ENCODE assay signal across 9 cellular contexts in the genomic region with DNA sequence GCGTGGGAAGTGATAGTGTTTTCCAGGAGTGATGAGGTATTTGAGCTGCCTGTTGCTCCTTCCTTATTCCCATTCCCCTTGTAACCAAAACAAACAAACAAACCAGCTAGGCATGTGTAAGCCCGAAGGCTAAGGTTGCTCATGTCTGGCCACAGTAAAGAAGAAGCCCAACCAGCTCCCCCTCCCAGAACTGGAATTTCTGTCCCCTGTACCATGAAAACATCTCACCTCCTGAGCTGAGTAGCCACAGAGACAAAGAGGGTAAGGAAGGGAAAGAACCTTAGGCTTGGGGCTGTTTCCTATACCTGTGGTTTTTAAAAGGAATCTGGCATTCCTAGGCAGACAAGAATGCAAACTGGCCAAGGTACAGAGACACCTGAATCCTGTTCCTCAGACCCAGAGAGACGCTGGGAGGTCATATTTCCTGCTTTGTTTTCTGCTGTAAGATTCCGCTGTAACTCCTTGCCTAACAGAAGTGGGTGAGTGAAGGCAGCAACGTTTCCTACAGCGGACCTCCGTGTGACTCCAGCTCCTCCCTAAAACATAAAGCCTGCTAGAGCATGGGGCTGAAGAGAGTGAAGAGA. TPM values are rescaled to one million over a fixed set of nuclear protein-coding genes. Genes with fewer than 3 reads are reported as not detected.
A peak's percentile ranks its signal among the peaks of the same experiment; 100 is the strongest.
DNase-seq lines count a peak whose midpoint lies in the region; ATAC-seq and TF ChIP-seq lines count a peak whose summit lies in the region.
"Had no signal": no experiment of that assay in that cellular context is flagged by ENCODE, and none has a peak within 500 bp of the region (broad histone marks: within the 10 kb centered on the region; RNA-seq: fewer than 3 reads in every experiment).

No MANE protein-coding gene starts in this region.

- H2BK15ac ChIP-seq in mesenchymal stem cell (ENCODE audit: low read depth, poor library complexity, severe bottlenecking) = no peak overlapping the region

- peak overlapping the region; percentile 21 for H3K9ac ChIP-seq in mesenchymal stem cell (ENCODE audit: low read length)

- no peak overlapping the region for H4K8ac ChIP-seq in mesenchymal stem cell (ENCODE audit: low read length)

- H2BK5ac ChIP-seq in mesenchymal stem cell (ENCODE audit: low read depth, low read length, poor library complexity, severe bottlenecking) = no peak overlapping the region

- peaks cover 53% of the 10 kb centered on the region for H3K4me1 Mint-ChIP-seq in type B pancreatic cell (ENCODE audit: unreplicated experiment)

- no peak overlapping the region for H4K91ac ChIP-seq in mesenchymal stem cell (ENCODE audit: low read length)

- H3K36me3 Mint-ChIP-seq in type B pancreatic cell = no peaks in the 10 kb centered on the region

- H3K4me3 ChIP-seq in choroid plexus epithelial cell (ENCODE audit: low read depth, low read length) = no peak overlapping the region
- H3K4me3 ChIP-seq in mesenchymal stem cell (ENCODE audit: insufficient read depth in 1 of 2, low read depth in 1 of 2, low read length in 2 of 2) = no peak overlapping the region
- H3K4me3 ChIP-seq: MG63 had no signal

- H3K18ac ChIP-seq in mesenchymal stem cell (ENCODE audit: low read depth in 1 of 2, low read length in 2 of 2) = peak overlapping the region in 1 of 2 experiments; percentile 42

- peak overlapping the region; percentile 97 for H3K27ac Mint-ChIP-seq in type B pancreatic cell

- H3K4me2 ChIP-seq in mesenchymal stem cell (ENCODE audit: low read length, poor library complexity, severe bottlenecking) = peak overlapping the region; percentile 47

- no peak overlapping the region for H2BK120ac ChIP-seq in mesenchymal stem cell (ENCODE audit: low read depth, low read length)

- TF ChIP-seq CTCF in choroid plexus epithelial cell (conservative IDR thresholded peaks at IDR 0.05; ENCODE audit: low read depth, low read length) (no peak), type B pancreatic cell (conservative IDR thresholded peaks at IDR 0.05) (no peak)

- H3K9me3 ChIP-seq in mesenchymal stem cell (ENCODE audit: control insufficient read depth, low read length) = no peaks in the 10 kb centered on the region
- H3K9me3 ChIP-seq: MG63 had no signal

- no peak overlapping the region for H2AK5ac ChIP-seq in mesenchymal stem cell (ENCODE audit: low read length, severe bottlenecking)

- H3K27me3 ChIP-seq in mesenchymal stem cell (ENCODE audit: control insufficient read depth in 1 of 2, insufficient read depth in 1 of 2, low read length in 2 of 2) = peaks cover 3 to 52% of the 10 kb centered on the region in 2 experiments
- H3K27me3 ChIP-seq: MG63 had no signal

- H3K36me3 ChIP-seq in mesenchymal stem cell (ENCODE audit: control insufficient read depth in 1 of 2, insufficient read depth in 2 of 2, low read depth in 1 of 2, low read length in 2 of 2) = no peaks in the 10 kb centered on the region
- H3K36me3 ChIP-seq: MG63 had no signal

- no peak overlapping the region for H3K27ac ChIP-seq in mesenchymal stem cell (ENCODE audit: low read length, poor library complexity, severe bottlenecking)

- no peaks in the 10 kb centered on the region for H3K9me3 Mint-ChIP-seq in type B pancreatic cell

- 14% methylated on average over 3 of the region's 7 CpGs for WGBS in mesenchymal stem cell

- peak overlapping the region; percentile 71 for H3K4me3 Mint-ChIP-seq in type B pancreatic cell

- peak overlapping the region in 1 of 2 experiments; percentile 34 for H3K4ac ChIP-seq in mesenchymal stem cell (ENCODE audit: low read depth in 1 of 2, low read length in 2 of 2)

- peak overlapping the region in 1 of 2 experiments; percentile 10 for H2BK12ac ChIP-seq in mesenchymal stem cell (ENCODE audit: low read length in 2 of 2)

- H3K27me3 Mint-ChIP-seq in type B pancreatic cell = no peaks in the 10 kb centered on the region

- DNase-seq in NCI-H2227 treated with DMSO at 0.1 percent for 48 hours (lab: John Stamatoyannopoulos, UW) (peak; percentile 13), NCI-H2227 (lab: John Stamatoyannopoulos, UW; ENCODE audit: unreplicated experiment) (no peak), choroid plexus epithelial cell (ENCODE audit: low read depth) (peak; percentile 45), mesenchymal stem cell (peak; percentile 57), type B pancreatic cell (ENCODE audit: extremely low spot score, unreplicated experiment) (no peak), NCI-H1436 (lab: John Stamatoyannopoulos, UW) (no peak)
- DNase-seq in activated effector memory CD4-positive, alpha-beta T cell treated with anti-CD3 and anti-CD28 coated beads, Interleukin-2, amount 50 U/mL, for 16 hours = no peak

- H3K14ac ChIP-seq in mesenchymal stem cell (ENCODE audit: low read length in 2 of 2) = no peak overlapping the region

- H3K23ac ChIP-seq in mesenchymal stem cell (ENCODE audit: low read length in 2 of 2) = no peak overlapping the region

- peaks cover 27% of the 10 kb centered on the region for H3K4me1 ChIP-seq in mesenchymal stem cell (ENCODE audit: control insufficient read depth, insufficient read depth, low read depth, low read length)

- ATAC-seq in GM18867 (IDR thresholded peaks at IDR 0.05; ENCODE audit: unreplicated experiment) = no peak

- no peak overlapping the region for H2AFZ ChIP-seq in mesenchymal stem cell (ENCODE audit: low read depth, low read length)

- no peaks in the 10 kb centered on the region for H3K79me1 ChIP-seq in mesenchymal stem cell (replicated peaks; ENCODE audit: low read length, poor library complexity, severe bottlenecking)

RNA-seq across cellular contexts. Expression of a gene that starts 41.7 kb away (rescaled TPM):
- polyA plus RNA-seq in mesenchymal stem cell (2013, experiment 1 of 2) = 24.2 TPM
- polyA plus RNA-seq in mesenchymal stem cell (2013, experiment 2 of 2) = 24.7 TPM
- 59.9 and 71.8 TPM in 2 replicates for total RNA-seq in type B pancreatic cell (ENCODE audit: low replicate concordance)

Comparison
In these comparisons a context has a peak if more than half of its experiments do, and no peak if none do; other contexts are left out.
1. DNase-seq: peak in NCI-H2227 treated with DMSO at 0.1 percent for 48 hours (single experiment), choroid plexus epithelial cell (single experiment) and mesenchymal stem cell (single experiment); none in NCI-H2227 (single experiment), type B pancreatic cell (single experiment), NCI-H1436 (single experiment) and activated effector memory CD4-positive, alpha-beta T cell treated with anti-CD3 and anti-CD28 coated beads, Interleukin-2, amount 50 U/mL, for 16 hours (single experiment).